14 cellular contexts compared by ENCODE assay signal in the genomic region with DNA sequence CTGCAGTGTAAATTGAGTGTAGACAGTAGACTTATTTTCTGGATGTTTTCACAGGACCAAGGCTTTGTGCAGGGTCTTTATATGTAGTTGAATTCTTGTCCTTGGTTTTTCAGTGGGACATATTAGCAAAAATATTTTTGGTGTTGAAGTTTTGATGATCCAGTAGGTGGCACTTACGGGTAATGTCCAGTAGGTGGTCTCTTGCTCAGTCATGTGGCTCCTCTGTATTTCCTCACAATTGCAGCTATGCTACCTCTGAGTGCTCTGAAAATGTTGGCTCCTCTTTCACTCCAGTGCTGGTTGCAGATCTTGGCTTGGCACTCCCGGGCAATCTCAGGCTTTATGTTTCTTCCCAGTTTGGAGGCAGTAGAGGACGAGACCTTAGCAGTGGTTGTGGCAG.
DNase-seq lines count a peak whose midpoint lies in the region; ATAC-seq and TF ChIP-seq lines count a peak whose summit lies in the region.
"Had no signal": no experiment of that assay in that cellular context is flagged by ENCODE, and none has a peak within 500 bp of the region (broad histone marks: within the 10 kb centered on the region; RNA-seq: fewer than 3 reads in every experiment).

No MANE protein-coding gene starts in this region.

- POLR2A ChIA-PET in CD8-positive, alpha-beta T cell (lab: Charles Lee): no interaction called here

- peak; percentile 82 for TF ChIP-seq CTCF in endodermal cell (conservative IDR thresholded peaks at IDR 0.05)
- peak; percentile 47 for TF ChIP-seq CTCF in neural crest cell (conservative IDR thresholded peaks at IDR 0.05)
- no peak for TF ChIP-seq CTCF in CD8-positive, alpha-beta T cell (IDR thresholded peaks at IDR 0.05)

- no peak overlapping the region for H3K9ac ChIP-seq in endodermal cell (ENCODE audit: extremely low read depth, low read length, poor library complexity, severe bottlenecking)

- CTCF ChIA-PET in activated CD8-positive, alpha-beta memory T cell treated with anti-CD3 and anti-CD28 coated beads, Interleukin-2, amount 10 ng/mL, durations not matched to agents 7 days and 5 days (lab: Charles Lee): no interaction called here
- CTCF ChIA-PET in CD8-positive, alpha-beta T cell (lab: Charles Lee): no interaction called here

- DNase-seq in DMS53 (lab: John Stamatoyannopoulos, UW): peak; percentile 47
- DNase-seq in DMS53 treated with DMSO at 0.1 percent for 48 hours (lab: John Stamatoyannopoulos, UW; ENCODE audit: unreplicated experiment): no peak
- DNase-seq in NAMALWA (ENCODE audit: low spot score): peak; percentile 2
- DNase-seq in endodermal cell: peak; percentile 64
- DNase-seq in neural crest cell (ENCODE audit: low read depth, low spot score): no peak
- no peak for DNase-seq in activated CD8-positive, alpha-beta memory T cell treated with anti-CD3 and anti-CD28 coated beads, Interleukin-2, amount 10 ng/mL, durations not matched to agents 7 days and 5 days
- DNase-seq in CD8-positive, alpha-beta T cell: no peak
- DNase-seq: 8988T; activated CD4-positive, alpha-beta T cell treated with anti-CD3 and anti-CD28 coated beads for 4 hours; activated effector memory CD4-positive, alpha-beta T cell treated with anti-CD3 and anti-CD28 coated beads, Interleukin-2, amount 50 U/mL, for 16 hours; IMR-90; NCI-H345 had no signal

- no peak overlapping the region for H3K27ac ChIP-seq in endodermal cell (ENCODE audit: low read depth, low read length)
- no peak overlapping the region for H3K27ac ChIP-seq in CD8-positive, alpha-beta T cell (ENCODE audit: low read depth, low read length)

- H3K9me3 Mint-ChIP-seq in endodermal cell (no peaks in the 10 kb centered on the region), neural crest cell (peaks cover 3% of the 10 kb centered on the region)
- H3K9me3 Mint-ChIP-seq in activated CD8-positive, alpha-beta memory T cell treated with anti-CD3 and anti-CD28 coated beads, Interleukin-2, amount 10 ng/mL, durations not matched to agents 7 days and 5 days (ENCODE audit: low read depth): peaks cover 5% of the 10 kb centered on the region
- no peaks in the 10 kb centered on the region for H3K9me3 Mint-ChIP-seq in CD8-positive, alpha-beta T cell
- H3K9me3 Mint-ChIP-seq: memory B cell had no signal

- WGBS in endodermal cell (ENCODE audit: insufficient coverage in 1 of 2, insufficient read length in 1 of 2), 2 experiments: 83% methylated on average over 3 of the region's 3 CpGs; no CpG with 5 or more reads in 1 of the 2 experiments

- intact Hi-C loops in CD8-positive, alpha-beta T cell (cut with DNase I, micrococcal nuclease): no loop called here

- no peaks in the 10 kb centered on the region for H3K9me3 ChIP-seq in endodermal cell (ENCODE audit: control insufficient read depth, low read length)
- no peaks in the 10 kb centered on the region for H3K9me3 ChIP-seq in CD8-positive, alpha-beta T cell (ENCODE audit: low read length)

- H3K4me3 Mint-ChIP-seq in endodermal cell: no peak overlapping the region
- H3K4me3 Mint-ChIP-seq in neural crest cell: no peak overlapping the region
- H3K4me3 Mint-ChIP-seq in activated CD8-positive, alpha-beta memory T cell treated with anti-CD3 and anti-CD28 coated beads, Interleukin-2, amount 10 ng/mL, durations not matched to agents 7 days and 5 days: no peak overlapping the region
- no peak overlapping the region for H3K4me3 Mint-ChIP-seq in CD8-positive, alpha-beta T cell
- H3K4me3 Mint-ChIP-seq: memory B cell had no signal

- H3K4me1 ChIP-seq in endodermal cell (ENCODE audit: control insufficient read depth, insufficient read depth, low read length): no peaks in the 10 kb centered on the region
- H3K4me1 ChIP-seq in CD8-positive, alpha-beta T cell (ENCODE audit: insufficient read depth, low read length): no peaks in the 10 kb centered on the region

- H3K4me3 ChIP-seq in endodermal cell (ENCODE audit: low read length): no peak overlapping the region
- no peak overlapping the region for H3K4me3 ChIP-seq in CD8-positive, alpha-beta T cell (ENCODE audit: low read depth, low read length)

- peaks cover 2% of the 10 kb centered on the region for H3K4me1 Mint-ChIP-seq in endodermal cell
- no peaks in the 10 kb centered on the region for H3K4me1 Mint-ChIP-seq in neural crest cell
- H3K4me1 Mint-ChIP-seq in activated CD8-positive, alpha-beta memory T cell treated with anti-CD3 and anti-CD28 coated beads, Interleukin-2, amount 10 ng/mL, durations not matched to agents 7 days and 5 days: no peaks in the 10 kb centered on the region
- no peaks in the 10 kb centered on the region for H3K4me1 Mint-ChIP-seq in CD8-positive, alpha-beta T cell (ENCODE audit: low read depth)

- H3K36me3 Mint-ChIP-seq in endodermal cell (ENCODE audit: low read depth): no peaks in the 10 kb centered on the region
- H3K36me3 Mint-ChIP-seq in neural crest cell (ENCODE audit: low read depth): no peaks in the 10 kb centered on the region
- H3K36me3 Mint-ChIP-seq in activated CD8-positive, alpha-beta memory T cell treated with anti-CD3 and anti-CD28 coated beads, Interleukin-2, amount 10 ng/mL, durations not matched to agents 7 days and 5 days: no peaks in the 10 kb centered on the region
- H3K36me3 Mint-ChIP-seq in CD8-positive, alpha-beta T cell: no peaks in the 10 kb centered on the region
- H3K36me3 Mint-ChIP-seq: memory B cell had no signal

- H3K27me3 Mint-ChIP-seq in endodermal cell (ENCODE audit: insufficient read depth): no peaks in the 10 kb centered on the region
- H3K27me3 Mint-ChIP-seq in neural crest cell (ENCODE audit: low read depth): no peaks in the 10 kb centered on the region
- no peaks in the 10 kb centered on the region for H3K27me3 Mint-ChIP-seq in activated CD8-positive, alpha-beta memory T cell treated with anti-CD3 and anti-CD28 coated beads, Interleukin-2, amount 10 ng/mL, durations not matched to agents 7 days and 5 days
- H3K27me3 Mint-ChIP-seq in CD8-positive, alpha-beta T cell (ENCODE audit: low read depth): no peaks in the 10 kb centered on the region

- H3K27ac Mint-ChIP-seq in endodermal cell (peak overlapping the region; percentile 24), neural crest cell (ENCODE audit: unreplicated experiment) (no peak overlapping the region)
- H3K27ac Mint-ChIP-seq in activated CD8-positive, alpha-beta memory T cell treated with anti-CD3 and anti-CD28 coated beads, Interleukin-2, amount 10 ng/mL, durations not matched to agents 7 days and 5 days: no peak overlapping the region
- no peak overlapping the region for H3K27ac Mint-ChIP-seq in CD8-positive, alpha-beta T cell
- H3K27ac Mint-ChIP-seq: memory B cell had no signal

- no peak for ATAC-seq in HG03135 (IDR thresholded peaks at IDR 0.05; ENCODE audit: unreplicated experiment)
- ATAC-seq in activated CD8-positive, alpha-beta memory T cell treated with anti-CD3 and anti-CD28 coated beads, Interleukin-2, amount 10 ng/mL, durations not matched to agents 7 days and 5 days: no peak
- no peak for ATAC-seq in CD8-positive, alpha-beta T cell

- no peaks in the 10 kb centered on the region for H3K36me3 ChIP-seq in endodermal cell (ENCODE audit: control insufficient read depth, insufficient read depth, low read length)
- no peaks in the 10 kb centered on the region for H3K36me3 ChIP-seq in CD8-positive, alpha-beta T cell (ENCODE audit: insufficient read depth, low read length)

- no peaks in the 10 kb centered on the region for H3K27me3 ChIP-seq in endodermal cell (ENCODE audit: control insufficient read depth, insufficient read depth, low read length, poor library complexity, severe bottlenecking)
- H3K27me3 ChIP-seq in CD8-positive, alpha-beta T cell (ENCODE audit: insufficient read depth, low read length): no peaks in the 10 kb centered on the region

Comparison
In these comparisons a context has a peak if more than half of its experiments do, and no peak if none do; other contexts are left out.
1. DNase-seq: peak in DMS53 (single experiment), NAMALWA (single experiment) and endodermal cell (single experiment); none in DMS53 treated with DMSO at 0.1 percent for 48 hours (single experiment), neural crest cell (single experiment), activated CD8-positive, alpha-beta memory T cell treated with anti-CD3 and anti-CD28 coated beads, Interleukin-2, amount 10 ng/mL, durations not matched to agents 7 days and 5 days (single experiment) and CD8-positive, alpha-beta T cell (0 of 7).